In genomic region chr1:27538793-27539192, GRCh38 we compare ENCODE assay signal across 1 cellular context.
A peak's percentile ranks its signal among the peaks of the same experiment; 100 is the strongest.
TF ChIP-seq lines count a peak whose summit lies in the region.

No MANE protein-coding gene starts in this region.

TF ChIP-seq in K562, 482 proteins besides CTCF, POLR2A, EP300 and RAD21 (continued from another document):
- TF ChIP-seq, protein P1, sequence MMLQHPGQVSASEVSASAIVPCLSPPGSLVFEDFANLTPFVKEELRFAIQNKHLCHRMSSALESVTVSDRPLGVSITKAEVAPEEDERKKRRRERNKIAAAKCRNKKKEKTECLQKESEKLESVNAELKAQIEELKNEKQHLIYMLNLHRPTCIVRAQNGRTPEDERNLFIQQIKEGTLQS (IDR thresholded peaks at IDR 0.05) = peak; percentile 75; the same call in 1 of the 2 replicates
- TF ChIP-seq, protein P1 (CRISPR knock-in tag; conservative IDR thresholded peaks at IDR 0.05) = no peak
- peak; percentile 53 for TF ChIP-seq ZNF592 (IDR thresholded peaks at IDR 0.05)
- TF ChIP-seq NR2C2 (CRISPR knock-in tag; IDR thresholded peaks at IDR 0.05) = no peak
- TF ChIP-seq NR2C2 (tag; IDR thresholded peaks at IDR 0.05) = 0 out of 2 replicates have a peak, but pooled peaks have one; percentile 28
- peak; percentile 21; the same call in 1 of the 2 replicates for TF ChIP-seq CBFA2T2 (conservative IDR thresholded peaks at IDR 0.05)
- TF ChIP-seq RCOR1 (IDR thresholded peaks at IDR 0.05; ENCODE audit: borderline replicate concordance in 1 of 2, low read depth in 2 of 2, low read length in 2 of 2) = peak in 1 of 2 experiments; percentile 66; a peak in 1 of 4 replicates
- TF ChIP-seq FOSL1 (tag; conservative IDR thresholded peaks at IDR 0.05) = peak; percentile 85
- TF ChIP-seq JUN (IDR thresholded peaks at IDR 0.05; ENCODE audit: borderline replicate concordance, low read depth, low read length) = peak; percentile 81; the same call in 1 of the 2 replicates
- TF ChIP-seq JUN (CRISPR knock-in tag; IDR thresholded peaks at IDR 0.05; ENCODE audit: borderline replicate concordance) = no peak
- TF ChIP-seq AFF4 (CRISPR knock-in tag; IDR thresholded peaks at IDR 0.05) = no peak
- TF ChIP-seq, protein P2, sequence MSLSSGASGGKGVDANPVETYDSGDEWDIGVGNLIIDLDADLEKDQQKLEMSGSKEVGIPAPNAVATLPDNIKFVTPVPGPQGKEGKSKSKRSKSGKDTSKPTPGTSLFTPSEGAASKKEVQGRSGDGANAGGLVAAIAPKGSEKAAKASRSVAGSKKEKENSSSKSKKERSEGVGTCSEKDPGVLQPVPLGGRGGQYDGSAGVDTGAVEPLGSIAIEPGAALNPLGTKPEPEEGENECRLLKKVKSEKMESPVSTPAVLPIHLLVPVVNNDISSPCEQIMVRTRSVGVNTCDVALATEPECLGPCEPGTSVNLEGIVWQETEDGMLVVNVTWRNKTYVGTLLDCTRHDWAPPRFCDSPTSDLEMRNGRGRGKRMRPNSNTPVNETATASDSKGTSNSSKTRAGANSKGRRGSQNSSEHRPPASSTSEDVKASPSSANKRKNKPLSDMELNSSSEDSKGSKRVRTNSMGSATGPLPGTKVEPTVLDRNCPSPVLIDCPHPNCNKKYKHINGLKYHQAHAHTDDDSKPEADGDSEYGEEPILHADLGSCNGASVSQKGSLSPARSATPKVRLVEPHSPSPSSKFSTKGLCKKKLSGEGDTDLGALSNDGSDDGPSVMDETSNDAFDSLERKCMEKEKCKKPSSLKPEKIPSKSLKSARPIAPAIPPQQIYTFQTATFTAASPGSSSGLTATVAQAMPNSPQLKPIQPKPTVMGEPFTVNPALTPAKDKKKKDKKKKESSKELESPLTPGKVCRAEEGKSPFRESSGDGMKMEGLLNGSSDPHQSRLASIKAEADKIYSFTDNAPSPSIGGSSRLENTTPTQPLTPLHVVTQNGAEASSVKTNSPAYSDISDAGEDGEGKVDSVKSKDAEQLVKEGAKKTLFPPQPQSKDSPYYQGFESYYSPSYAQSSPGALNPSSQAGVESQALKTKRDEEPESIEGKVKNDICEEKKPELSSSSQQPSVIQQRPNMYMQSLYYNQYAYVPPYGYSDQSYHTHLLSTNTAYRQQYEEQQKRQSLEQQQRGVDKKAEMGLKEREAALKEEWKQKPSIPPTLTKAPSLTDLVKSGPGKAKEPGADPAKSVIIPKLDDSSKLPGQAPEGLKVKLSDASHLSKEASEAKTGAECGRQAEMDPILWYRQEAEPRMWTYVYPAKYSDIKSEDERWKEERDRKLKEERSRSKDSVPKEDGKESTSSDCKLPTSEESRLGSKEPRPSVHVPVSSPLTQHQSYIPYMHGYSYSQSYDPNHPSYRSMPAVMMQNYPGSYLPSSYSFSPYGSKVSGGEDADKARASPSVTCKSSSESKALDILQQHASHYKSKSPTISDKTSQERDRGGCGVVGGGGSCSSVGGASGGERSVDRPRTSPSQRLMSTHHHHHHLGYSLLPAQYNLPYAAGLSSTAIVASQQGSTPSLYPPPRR (CRISPR knock-in tag; IDR thresholded peaks at IDR 0.05; ENCODE audit: borderline replicate concordance) = 0 out of 2 replicates have a peak, but pooled peaks have one; percentile 3
- TF ChIP-seq, protein P3, sequence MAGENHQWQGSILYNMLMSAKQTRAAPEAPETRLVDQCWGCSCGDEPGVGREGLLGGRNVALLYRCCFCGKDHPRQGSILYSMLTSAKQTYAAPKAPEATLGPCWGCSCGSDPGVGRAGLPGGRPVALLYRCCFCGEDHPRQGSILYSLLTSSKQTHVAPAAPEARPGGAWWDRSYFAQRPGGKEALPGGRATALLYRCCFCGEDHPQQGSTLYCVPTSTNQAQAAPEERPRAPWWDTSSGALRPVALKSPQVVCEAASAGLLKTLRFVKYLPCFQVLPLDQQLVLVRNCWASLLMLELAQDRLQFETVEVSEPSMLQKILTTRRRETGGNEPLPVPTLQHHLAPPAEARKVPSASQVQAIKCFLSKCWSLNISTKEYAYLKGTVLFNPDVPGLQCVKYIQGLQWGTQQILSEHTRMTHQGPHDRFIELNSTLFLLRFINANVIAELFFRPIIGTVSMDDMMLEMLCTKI (IDR thresholded peaks at IDR 0.05; ENCODE audit: partially characterized antibody) = no peak
- no peak for TF ChIP-seq PPARD (CRISPR knock-in tag; IDR thresholded peaks at IDR 0.05)
- TF ChIP-seq TEAD4 (IDR thresholded peaks at IDR 0.05; ENCODE audit: low read length) = peak; percentile 37; the same call in 1 of the 2 replicates
- TF ChIP-seq TEAD4 (CRISPR knock-in tag; IDR thresholded peaks at IDR 0.05; ENCODE audit: borderline replicate concordance) = no peak
- peak; percentile 65; the same call in 1 of the 2 replicates for TF ChIP-seq TFAP4 (CRISPR knock-in tag; IDR thresholded peaks at IDR 0.05; ENCODE audit: borderline replicate concordance)
- TF ChIP-seq SMARCE1 (IDR thresholded peaks at IDR 0.05) = peak; percentile 58; the same call in 1 of the 2 replicates
- TF ChIP-seq TCF3 (CRISPR knock-in tag; IDR thresholded peaks at IDR 0.05) = peak; percentile 41
- peak; percentile 18; the same call in 1 of the 2 replicates for TF ChIP-seq ZEB2 (IDR thresholded peaks at IDR 0.05)
- peak; percentile 93 for TF ChIP-seq LCOR (CRISPR knock-in tag; IDR thresholded peaks at IDR 0.05)
- TF ChIP-seq ARID1B (IDR thresholded peaks at IDR 0.05) = peak; percentile 56
- TF ChIP-seq GATAD2A (IDR thresholded peaks at IDR 0.05) = no peak
- peak; percentile 64; the same call in 1 of the 2 replicates for TF ChIP-seq SMARCA4 (IDR thresholded peaks at IDR 0.05)
- TF ChIP-seq TARDBP (IDR thresholded peaks at IDR 0.05) = 0 out of 2 replicates have a peak, but pooled peaks have one; percentile 8
- TF ChIP-seq ESRRA (IDR thresholded peaks at IDR 0.05; ENCODE audit: borderline replicate concordance, low read depth) = peak; percentile 26; the same call in 1 of the 2 replicates
- no peak for TF ChIP-seq HMGN3 (IDR thresholded peaks at IDR 0.05; ENCODE audit: borderline replicate concordance, extremely low read depth, insufficient read length, low read depth, low read length)
- no peak for TF ChIP-seq DEAF1 (CRISPR knock-in tag; IDR thresholded peaks at IDR 0.05)
- peak; percentile 77 for TF ChIP-seq ETV5 (CRISPR knock-in tag; IDR thresholded peaks at IDR 0.05; ENCODE audit: low read depth)
- TF ChIP-seq CTBP1 (IDR thresholded peaks at IDR 0.05; ENCODE audit: borderline replicate concordance) = peak; percentile 67; the same call in 1 of the 2 replicates
- peak; percentile 18; the same call in 1 of the 2 replicates for TF ChIP-seq MYC (IDR thresholded peaks at IDR 0.05; ENCODE audit: low read depth, low read length)
- no peak for TF ChIP-seq MYC (CRISPR knock-in tag; IDR thresholded peaks at IDR 0.05; ENCODE audit: borderline replicate concordance, low read depth)
- TF ChIP-seq MLLT1 (IDR thresholded peaks at IDR 0.05) = peak in 1 of 2 experiments; percentile 65; a peak in 1 of 4 replicates
- TF ChIP-seq CBFA2T3 (IDR thresholded peaks at IDR 0.05) = peak; percentile 40; the same call in 1 of the 2 replicates
